Comparison of ENCODE assay signal across 8 cellular contexts in the genomic region with DNA sequence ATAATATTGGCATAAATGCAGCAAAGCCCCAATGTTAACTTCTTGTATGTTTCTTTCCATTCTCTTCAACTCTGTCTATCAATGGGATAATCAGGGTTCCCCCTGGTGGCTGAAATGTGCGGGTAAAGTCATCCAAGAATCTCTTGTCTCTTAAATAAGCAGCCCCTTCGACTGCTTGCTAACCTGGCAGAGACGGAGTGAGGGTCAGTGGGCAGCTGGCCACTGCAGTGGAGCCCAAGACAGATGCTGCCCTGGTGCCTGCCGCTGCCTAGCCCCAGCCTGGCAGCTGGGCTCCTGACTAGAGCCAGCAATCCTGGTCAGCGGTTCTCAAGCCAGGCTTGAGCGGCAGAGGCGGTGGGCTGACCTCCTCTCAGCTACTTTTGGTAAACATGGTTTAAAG.
DNase-seq lines count a peak whose midpoint lies in the region; ATAC-seq and TF ChIP-seq lines count a peak whose summit lies in the region.

No MANE protein-coding gene starts in this region.

- no peaks in the 10 kb centered on the region for H3K79me2 ChIP-seq in smooth muscle cell (ENCODE audit: low read depth)

- no peaks in the 10 kb centered on the region for H4K20me1 ChIP-seq in smooth muscle cell (ENCODE audit: low read depth)

- no peak for ATAC-seq in HG03139 (IDR thresholded peaks at IDR 0.05; ENCODE audit: unreplicated experiment)

- no peaks in the 10 kb centered on the region for H3F3A ChIP-seq in smooth muscle cell (ENCODE audit: low read depth)

- TF ChIP-seq CTCF in smooth muscle cell (IDR thresholded peaks at IDR 0.05; ENCODE audit: borderline replicate concordance, insufficient read depth, poor library complexity, severe bottlenecking): peak; percentile 80

- no peak overlapping the region for H3K9ac ChIP-seq in smooth muscle cell (ENCODE audit: low read depth)

- H2AFZ ChIP-seq in smooth muscle cell (ENCODE audit: low read depth): no peak overlapping the region

- no peaks in the 10 kb centered on the region for H3K36me3 ChIP-seq in smooth muscle cell (ENCODE audit: low read depth)

- no peak overlapping the region for H3K4me2 ChIP-seq in smooth muscle cell

- no peak overlapping the region for H3K27ac ChIP-seq in smooth muscle cell (ENCODE audit: low read depth)

- H3K27me3 ChIP-seq in smooth muscle cell (ENCODE audit: low read depth): no peaks in the 10 kb centered on the region

- WGBS in smooth muscle cell (ENCODE audit: low lambda C conversion rate): 57% methylated on average over 7 of the region's 7 CpGs

- no peaks in the 10 kb centered on the region for H3K4me1 ChIP-seq in smooth muscle cell (ENCODE audit: low read depth)

- no peaks in the 10 kb centered on the region for H3K9me3 ChIP-seq in smooth muscle cell (replicated peaks; ENCODE audit: low read depth)

- no peak overlapping the region for H3K4me3 ChIP-seq in smooth muscle cell

- DNase-seq in NCI-H82 (lab: John Stamatoyannopoulos, UW) (peak; percentile 72), NCI-H82 treated with DMSO at 0.1 percent for 48 hours (lab: John Stamatoyannopoulos, UW; ENCODE audit: unreplicated experiment) (no peak), HuH-7.5 (ENCODE audit: low spot score) (peak; percentile 60), RPMI7951 (ENCODE audit: low read depth) (peak; percentile 78), astrocyte of the hippocampus (ENCODE audit: low read depth, low spot score) (peak; percentile 82), hippocampal formation (lab: John Stamatoyannopoulos, UW) (peak; percentile 50 to 62), smooth muscle cell (lab: John Stamatoyannopoulos, UW; ENCODE audit: unreplicated experiment) (peak; percentile 9)
